ENCODE assay signal across 8 cellular contexts in genomic region chr2:46299365-46300263, GRCh38. TPM values are rescaled to one million over a fixed set of nuclear protein-coding genes. Genes with fewer than 3 reads are reported as not detected.
DNase-seq lines count a peak whose midpoint lies in the region; ATAC-seq and TF ChIP-seq lines count a peak whose summit lies in the region.

No MANE protein-coding gene starts in this region.

- POLR2A ChIA-PET in activated B cell treated with CpG ODN at 0.5 μM for 24 hours (lab: Charles Lee) = no interaction called here
- POLR2A ChIA-PET in naive thymus-derived CD4-positive, alpha-beta T cell (lab: Charles Lee) = no interaction called here

- H3K4me1 Mint-ChIP-seq in activated B cell treated with CpG ODN at 0.5 μM for 24 hours = peaks cover 24% of the 10 kb centered on the region
- peaks cover 21 to 50% (median 42%) of the 10 kb centered on the region in 7 donors for H3K4me1 Mint-ChIP-seq in naive thymus-derived CD4-positive, alpha-beta T cell

- no peak for TF ChIP-seq CTCF in activated B cell treated with CpG ODN at 0.5 μM for 24 hours (IDR thresholded peaks at IDR 0.05)

- H3K9me3 ChIP-seq in HUES48 (ENCODE audit: control insufficient read depth, insufficient read depth, low read length) = no peaks in the 10 kb centered on the region
- no peaks in the 10 kb centered on the region for H3K9me3 ChIP-seq in naive thymus-derived CD4-positive, alpha-beta T cell (ENCODE audit: control insufficient read depth in 2 of 3, low read length in 3 of 3)

- no peak overlapping the region for H3K27ac Mint-ChIP-seq in activated B cell treated with CpG ODN at 0.5 μM for 24 hours
- no peak overlapping the region for H3K27ac Mint-ChIP-seq in naive thymus-derived CD4-positive, alpha-beta T cell

- peaks cover 29% of the 10 kb centered on the region for H3K4me1 ChIP-seq in HUES48 (ENCODE audit: control insufficient read depth, insufficient read depth, low read length)
- H3K4me1 ChIP-seq in naive thymus-derived CD4-positive, alpha-beta T cell (ENCODE audit: control insufficient read depth in 2 of 2, insufficient read depth in 2 of 2, low read length in 2 of 2) = peaks cover 26 to 29% of the 10 kb centered on the region in 2 donors

- no peak for ATAC-seq in activated B cell treated with CpG ODN at 0.5 μM for 24 hours (ENCODE audit: low read depth)
- no peak for ATAC-seq in naive thymus-derived CD4-positive, alpha-beta T cell
- no peak for ATAC-seq in GM18505 (IDR thresholded peaks at IDR 0.05; ENCODE audit: unreplicated experiment)
- ATAC-seq in HG02973 (IDR thresholded peaks at IDR 0.05; ENCODE audit: unreplicated experiment) = no peak

- CTCF ChIA-PET in activated B cell treated with CpG ODN at 0.5 μM for 24 hours (lab: Charles Lee) = no interaction called here
- CTCF ChIA-PET in naive thymus-derived CD4-positive, alpha-beta T cell (lab: Charles Lee) = no interaction called here

- no peaks in the 10 kb centered on the region for H3K9me3 Mint-ChIP-seq in activated B cell treated with CpG ODN at 0.5 μM for 24 hours
- peaks cover 0 to 2% (median 0%) of the 10 kb centered on the region in 11 donors for H3K9me3 Mint-ChIP-seq in naive thymus-derived CD4-positive, alpha-beta T cell

- H3K4me3 ChIP-seq in HUES48 (ENCODE audit: low read depth, low read length) = peak overlapping the region; percentile 66
- H3K4me3 ChIP-seq in naive thymus-derived CD4-positive, alpha-beta T cell (ENCODE audit: low read length) = peak overlapping the region; percentile 74

- H3K27me3 ChIP-seq in HUES48 (ENCODE audit: control insufficient read depth, insufficient read depth, low read length) = peaks cover 87% of the 10 kb centered on the region
- peaks cover 13 to 18% of the 10 kb centered on the region in 2 donors for H3K27me3 ChIP-seq in naive thymus-derived CD4-positive, alpha-beta T cell (ENCODE audit: control insufficient read depth in 2 of 2, insufficient read depth in 2 of 2, low read length in 2 of 2)

- H3K36me3 ChIP-seq in HUES48 (ENCODE audit: control insufficient read depth, insufficient read depth, low read length) = no peaks in the 10 kb centered on the region
- H3K36me3 ChIP-seq in naive thymus-derived CD4-positive, alpha-beta T cell (ENCODE audit: control insufficient read depth in 2 of 3, insufficient read depth in 3 of 3, low read length in 3 of 3) = no peaks in the 10 kb centered on the region

- no peak for TF ChIP-seq POLR2A in GM18505 (IDR thresholded peaks at IDR 0.05; ENCODE audit: borderline replicate concordance, extremely low read depth, insufficient read depth, insufficient read length)

- peaks cover 4% of the 10 kb centered on the region for H3K36me3 Mint-ChIP-seq in activated B cell treated with CpG ODN at 0.5 μM for 24 hours (ENCODE audit: low read depth)
- H3K36me3 Mint-ChIP-seq in naive thymus-derived CD4-positive, alpha-beta T cell = peaks cover 0 to 3% (median 0%) of the 10 kb centered on the region in 5 donors

- no peak overlapping the region for H3K9ac ChIP-seq in HUES48 (ENCODE audit: low read depth, low read length)

- H3K27me3 Mint-ChIP-seq in activated B cell treated with CpG ODN at 0.5 μM for 24 hours = peaks cover 60% of the 10 kb centered on the region
- peaks cover 22 to 88% (median 57%) of the 10 kb centered on the region in 5 donors for H3K27me3 Mint-ChIP-seq in naive thymus-derived CD4-positive, alpha-beta T cell

- no peak overlapping the region for H3K27ac ChIP-seq in HUES48 (ENCODE audit: low read depth, low read length)
- no peak overlapping the region for H3K27ac ChIP-seq in naive thymus-derived CD4-positive, alpha-beta T cell (ENCODE audit: low read depth, low read length)

- DNase-seq in CD1c-positive myeloid dendritic cell (ENCODE audit: extremely low spot score) = peak; percentile 76
- DNase-seq in activated B cell treated with CpG ODN at 0.5 μM for 24 hours = no peak
- peak; percentile 75 for DNase-seq in fibroblast of peridontal ligament (ENCODE audit: extremely low read depth)
- no peak for DNase-seq in naive thymus-derived CD4-positive, alpha-beta T cell
- no peak for DNase-seq in COR-L47 (lab: John Stamatoyannopoulos, UW)

- H3K4me3 Mint-ChIP-seq in activated B cell treated with CpG ODN at 0.5 μM for 24 hours = peak overlapping the region; percentile 91
- H3K4me3 Mint-ChIP-seq in naive thymus-derived CD4-positive, alpha-beta T cell = peak overlapping the region; percentile 76 to 95 (median 88)

- intact Hi-C loops in activated B cell treated with CpG ODN at 0.5 μM for 24 hours (cut with micrococcal nuclease) = loop anchor here (5.0 kb wide), 1 partner anchor 687 kb away; the partner anchor contains the start of gene SRBD1
- intact Hi-C loops in naive thymus-derived CD4-positive, alpha-beta T cell (cut with micrococcal nuclease) = loop anchor here (2.0 to 5.0 kb wide), 4 partner anchors 62 to 649 kb away; partner anchors contain the start of gene PRKCE (in 1 of the 2)

RNA-seq across cellular contexts. Expression of gene EPAS1, which starts 2.4 kb away (rescaled TPM):
- 0.05 and 0.47 TPM in 2 replicates for total RNA-seq in activated B cell treated with CpG ODN at 0.5 μM for 24 hours
- total RNA-seq in naive thymus-derived CD4-positive, alpha-beta T cell = 10 to 100 TPM in 2 of 5 experiments, 1 to 10 TPM in 3; 1.6 to 17.0 (median 6.4) TPM
- polyA plus RNA-seq in naive thymus-derived CD4-positive, alpha-beta T cell = under 1 TPM in 1 of 2 donors, not detected in 1; 0.18 TPM

Comparison
In these comparisons a context has a peak if more than half of its experiments do, and no peak if none do; other contexts are left out.
1. DNase-seq: peak in CD1c-positive myeloid dendritic cell (single experiment) and fibroblast of peridontal ligament (single experiment); none in activated B cell treated with CpG ODN at 0.5 μM for 24 hours (single experiment), naive thymus-derived CD4-positive, alpha-beta T cell (0 of 9) and COR-L47 (single experiment).